In the genomic region with DNA sequence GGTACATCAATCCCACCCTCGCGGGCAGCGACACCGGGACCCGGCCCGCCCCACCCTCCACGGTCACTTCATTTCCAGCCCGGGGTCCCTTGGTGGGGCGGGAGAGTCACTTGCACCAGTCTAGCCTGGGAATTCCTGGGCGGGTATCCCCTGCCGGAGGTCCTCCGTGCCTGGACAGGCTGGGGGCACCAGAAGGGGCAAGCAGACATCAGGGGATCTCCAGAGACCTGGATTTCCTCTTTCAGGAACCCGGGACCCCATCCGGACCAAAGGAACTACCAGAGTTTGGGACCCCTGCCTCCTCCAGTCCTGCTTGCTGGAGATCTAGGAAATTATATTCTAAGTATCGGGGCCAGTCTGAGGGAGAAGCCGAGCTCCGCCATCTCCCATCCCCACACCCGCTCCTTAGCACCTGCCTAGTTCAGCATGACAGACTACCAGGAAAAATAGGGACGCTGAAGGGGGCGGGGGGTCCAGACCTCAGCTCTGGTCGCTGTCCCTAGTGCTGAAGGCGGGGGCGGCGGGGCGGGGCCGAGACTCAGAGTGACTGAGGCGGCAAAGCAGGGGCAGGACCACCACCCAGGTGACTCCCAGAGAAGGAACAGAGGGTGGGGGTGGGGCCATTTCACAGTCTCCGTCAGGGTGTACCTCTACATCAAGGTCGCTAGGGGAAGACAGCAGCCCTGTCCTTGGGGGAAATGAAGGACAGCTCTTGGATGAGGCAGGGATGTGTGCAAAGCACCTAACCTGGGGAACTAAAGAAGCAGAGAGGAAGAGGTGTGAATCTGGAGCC, we compare ENCODE assay signal across 8 cellular contexts. TPM values are rescaled to one million over a fixed set of nuclear protein-coding genes. Genes with fewer than 3 reads are reported as not detected.
DNase-seq lines count a peak whose midpoint lies in the region; ATAC-seq, FAIRE-seq and TF ChIP-seq lines count a peak whose summit lies in the region.

No MANE protein-coding gene starts in this region.

- no peak overlapping the region for H2BK120ac ChIP-seq in IMR-90 (ENCODE audit: low read depth, low read length)

- TF ChIP-seq POLR2A in IMR-90 (IDR thresholded peaks at IDR 0.05; ENCODE audit: low read depth, low read length) (no peak), gastroesophageal sphincter (IDR thresholded peaks at IDR 0.05) (no peak), transverse colon (IDR thresholded peaks at IDR 0.05) (no peak)

- H3K9me1 ChIP-seq in IMR-90 (ENCODE audit: insufficient read depth, low read length): peaks cover 5% of the 10 kb centered on the region

- H3K4me3 Mint-ChIP-seq in activated T-helper 2 cell treated with anti-CD3 and anti-CD28 coated beads, Interferon-gamma antibody, Interleukin-2, Interleukin-4, amounts not matched to agents 10 μg/mL and 5 μg/mL and 100 μg/mL, durations not matched to agents 14 hours and 24 hours and 36 hours (ENCODE audit: low read depth): peak overlapping the region; percentile 56

- H4K20me1 ChIP-seq in IMR-90 (ENCODE audit: insufficient read depth, low read length): no peaks in the 10 kb centered on the region; the same call in 1 of the 2 replicates

- H3K27me3 ChIP-seq in IMR-90 (ENCODE audit: control insufficient read depth, insufficient read depth, low read length) (no peaks in the 10 kb centered on the region), gastroesophageal sphincter (no peaks in the 10 kb centered on the region), parathyroid adenoma (ENCODE audit: control insufficient read depth, insufficient read depth, low read length) (no peaks in the 10 kb centered on the region), transverse colon (no peaks in the 10 kb centered on the region)

- H2AFZ ChIP-seq in IMR-90 (replicated peaks; ENCODE audit: low read length, poor library complexity): peak overlapping the region; percentile 98
- H2AFZ ChIP-seq in parathyroid adenoma: peak overlapping the region; percentile 74

- in situ Hi-C loops in IMR-90 (cut with MboI; ENCODE audit: low sequenced_read_pairs): loop anchor here (5.0 kb wide), 1 partner anchor 39 kb away; no protein-coding TSS in a partner anchor
- in situ Hi-C loops in transverse colon (cut with MboI; ENCODE audit: low pct_ligation_motif_present in 1 of 4, low pct_unique_long_range_greater_than_20kb in 1 of 4, low sequenced_read_pairs in 3 of 4): loop anchor here in 3 of 4 donors (5.0 to 10.0 kb wide), 2 partner anchors 44 to 47 kb away; partner anchors contain the start of gene RUSC1 (in 3 of the 3)

- 17% methylated on average over 1 of the region's 29 CpGs; no CpG with 5 or more reads in 1 of the 2 experiments for WGBS in IMR-90 (ENCODE audit: extremely low coverage in 2 of 2, insufficient read length in 1 of 2), 2 experiments
- WGBS in gastroesophageal sphincter (ENCODE audit: low coverage in 1 of 2), 2 donors: 0 to 4% methylated on average over 4 to 6 of the region's 29 CpGs
- WGBS in transverse colon (ENCODE audit: low coverage in 1 of 2), 2 donors: 0% methylated on average over 27 of the region's 29 CpGs; no CpG with 5 or more reads in 1 of the 2 donors

- no peaks in the 10 kb centered on the region for H3K9me3 Mint-ChIP-seq in activated T-helper 2 cell treated with anti-CD3 and anti-CD28 coated beads, Interferon-gamma antibody, Interleukin-2, Interleukin-4, amounts not matched to agents 10 μg/mL and 5 μg/mL and 100 μg/mL, durations not matched to agents 14 hours and 24 hours and 36 hours

- BruUV-seq in IMR-90 (replicated peaks; lab: Mats Ljungman, UMichigan): no TSS peak

- TF ChIP-seq EP300 in gastroesophageal sphincter (IDR thresholded peaks at IDR 0.05): no peak
- TF ChIP-seq EP300 in transverse colon (IDR thresholded peaks at IDR 0.05; ENCODE audit: low read depth): no peak

- no peaks in the 10 kb centered on the region for H3K36me3 Mint-ChIP-seq in activated T-helper 2 cell treated with anti-CD3 and anti-CD28 coated beads, Interferon-gamma antibody, Interleukin-2, Interleukin-4, amounts not matched to agents 10 μg/mL and 5 μg/mL and 100 μg/mL, durations not matched to agents 14 hours and 24 hours and 36 hours (ENCODE audit: low read depth)

- intact Hi-C loops in IMR-90 (cut with micrococcal nuclease) (loop anchor here (1.0 to 5.0 kb wide), 4 partner anchors 30 to 370 kb away; partner anchors contain the start of gene FDPS), transverse colon (cut with DNase I; ENCODE audit: low total_unique reads) (loop anchor here (5.0 kb wide), 1 partner anchor 44 kb away; the partner anchor contains the start of gene RUSC1)
- intact Hi-C loops in activated T-helper 2 cell treated with anti-CD3 and anti-CD28 coated beads, Interferon-gamma antibody, Interleukin-2, Interleukin-4, amounts not matched to agents 10 μg/mL and 5 μg/mL and 100 μg/mL, durations not matched to agents 14 hours and 24 hours and 36 hours (cut with micrococcal nuclease): loop anchor here (1.0 to 10.0 kb wide), 4 partner anchors 23 to 467 kb away; partner anchors contain the start of genes ENTREP3, MTX1, RUSC1 and THBS3

- dilution Hi-C loops in IMR-90 (cut with HindIII; ENCODE audit: low sequenced_read_pairs, unreplicated experiment): no loop called here

- H3K9me3 ChIP-seq in IMR-90 (ENCODE audit: control insufficient read depth, insufficient read depth, low read length) (no peaks in the 10 kb centered on the region), gastroesophageal sphincter (no peaks in the 10 kb centered on the region), parathyroid adenoma (ENCODE audit: control insufficient read depth, low read length) (no peaks in the 10 kb centered on the region), transverse colon (no peaks in the 10 kb centered on the region)

- H3K79me1 ChIP-seq in IMR-90 (ENCODE audit: low read depth in 1 of 2, low read length in 2 of 2): peaks cover 0 to 15% of the 10 kb centered on the region in 2 experiments; a peak in 2 of 4 replicates

- H4K8ac ChIP-seq in IMR-90 (ENCODE audit: low read depth in 2 of 2, low read length in 2 of 2): no peak overlapping the region; a peak in 1 of 4 replicates

- peaks cover 25% of the 10 kb centered on the region for H3K4me1 Mint-ChIP-seq in activated T-helper 2 cell treated with anti-CD3 and anti-CD28 coated beads, Interferon-gamma antibody, Interleukin-2, Interleukin-4, amounts not matched to agents 10 μg/mL and 5 μg/mL and 100 μg/mL, durations not matched to agents 14 hours and 24 hours and 36 hours (ENCODE audit: low read depth)

- no peak overlapping the region; the same call in 1 of the 2 replicates for H3K23ac ChIP-seq in IMR-90 (ENCODE audit: low read depth, low read length)

- no peak overlapping the region for H2BK15ac ChIP-seq in IMR-90 (ENCODE audit: low read depth, low read length)

- no peak overlapping the region for H2AK5ac ChIP-seq in IMR-90 (ENCODE audit: low read depth, low read length)

- H3K4me1 ChIP-seq in IMR-90 (ENCODE audit: control insufficient read depth, insufficient read depth, low read length) (peaks cover 1% of the 10 kb centered on the region), gastroesophageal sphincter (peaks cover 0 to 31% (median 18%) of the 10 kb centered on the region in 3 donors), parathyroid adenoma (peaks cover 3% of the 10 kb centered on the region), transverse colon (peaks cover 5 to 24% (median 20%) of the 10 kb centered on the region in 4 donors)

- H3K27ac Mint-ChIP-seq in activated T-helper 2 cell treated with anti-CD3 and anti-CD28 coated beads, Interferon-gamma antibody, Interleukin-2, Interleukin-4, amounts not matched to agents 10 μg/mL and 5 μg/mL and 100 μg/mL, durations not matched to agents 14 hours and 24 hours and 36 hours: peak overlapping the region; percentile 14

- no peak overlapping the region for H3K14ac ChIP-seq in IMR-90 (replicated peaks; ENCODE audit: low read depth, low read length)

- FAIRE-seq in RCC 7860 (lab: Jason Lieb, UNC): no peak

- CTCF ChIA-PET in IMR-90 (lab: Yijun Ruan, JAX): interaction anchor here (0.5 kb wide), 1 partner anchor 344 kb away, joined by 3 read pairs; no protein-coding TSS in a partner anchor

- no peak overlapping the region for H2BK20ac ChIP-seq in IMR-90 (ENCODE audit: low read depth, low read length)

- peak overlapping the region; percentile 87 for H2AK9ac ChIP-seq in IMR-90 (replicated peaks; ENCODE audit: low read depth, low read length, poor library complexity)

- no peak overlapping the region for H2BK5ac ChIP-seq in IMR-90 (ENCODE audit: low read depth, low read length, poor library complexity, severe bottlenecking)

- peak overlapping the region; percentile 69 for H3K4me3 ChIP-seq in IMR-90 (ENCODE audit: insufficient read depth, low read depth, low read length)
- peak overlapping the region; percentile 55 to 78 for H3K4me3 ChIP-seq in gastroesophageal sphincter
- H3K4me3 ChIP-seq in parathyroid adenoma (ENCODE audit: low read depth, low read length): peak overlapping the region; percentile 67
- H3K4me3 ChIP-seq in transverse colon: peak overlapping the region; percentile 56 to 90 (median 70)

- peak; percentile 69 for DNase-seq in COLO668 (lab: John Stamatoyannopoulos, UW; ENCODE audit: unreplicated experiment)
- DNase-seq in IMR-90: peak; percentile 15
- peak; percentile 7 for DNase-seq in RCC 7860 (ENCODE audit: low spot score)
- DNase-seq in activated T-helper 2 cell treated with anti-CD3 and anti-CD28 coated beads, Interferon-gamma antibody, Interleukin-2, Interleukin-4, amounts not matched to agents 10 μg/mL and 5 μg/mL and 100 μg/mL, durations not matched to agents 14 hours and 24 hours and 36 hours (ENCODE audit: low spot score): peak; percentile 62
- peak; percentile 74 for DNase-seq in transverse colon

- TF ChIP-seq RAD21 in IMR-90 (IDR thresholded peaks at IDR 0.05; ENCODE audit: low read length): no peak; the same call in 1 of the 2 replicates

- H3K36me3 ChIP-seq in IMR-90 (ENCODE audit: control insufficient read depth, insufficient read depth, low read length) (no peaks in the 10 kb centered on the region), gastroesophageal sphincter (peaks cover 0 to 6% of the 10 kb centered on the region in 2 donors), parathyroid adenoma (ENCODE audit: control insufficient read depth, insufficient read depth, low read length) (no peaks in the 10 kb centered on the region), transverse colon (no peaks in the 10 kb centered on the region)

- no peak overlapping the region; the same call in 1 of the 2 replicates for H3K4ac ChIP-seq in IMR-90 (ENCODE audit: low read depth, low read length)

- H3K9ac ChIP-seq in IMR-90 (ENCODE audit: low read depth, low read length) (peak overlapping the region; percentile 45), parathyroid adenoma (no peak overlapping the region)

- ATAC-seq in IMR-90 (ENCODE audit: low read depth) (no peak), gastroesophageal sphincter (peak; percentile 1), HG03442 (IDR thresholded peaks at IDR 0.05; ENCODE audit: unreplicated experiment) (no peak)

- 0 out of 2 replicates have a peak, but pooled peaks have one; percentile 14 for TF ChIP-seq CTCF in IMR-90 (conservative IDR thresholded peaks at IDR 0.05; ENCODE audit: low read depth, low read length)
- peak in 2 of 4 experiments; percentile 15 to 26 for TF ChIP-seq CTCF in gastroesophageal sphincter (IDR thresholded peaks at IDR 0.05)
- peak; percentile 35 for TF ChIP-seq CTCF in parathyroid adenoma (IDR thresholded peaks at IDR 0.05)
- TF ChIP-seq CTCF in transverse colon (IDR thresholded peaks at IDR 0.05): peak; percentile 16 to 61 (median 26)

- H4K5ac ChIP-seq in IMR-90 (ENCODE audit: low read depth, low read length): no peak overlapping the region

- H3K4me2 ChIP-seq in IMR-90 (ENCODE audit: low read depth, low read length) (peak overlapping the region; percentile 81), parathyroid adenoma (ENCODE audit: low read length) (peak overlapping the region; percentile 95)

- no peak overlapping the region; the same call in 1 of the 2 replicates for H3K27ac ChIP-seq in IMR-90 (ENCODE audit: insufficient read depth, low read length)
- H3K27ac ChIP-seq in gastroesophageal sphincter: peak overlapping the region in 3 of 4 donors; percentile 80 to 83 (median 81)
- peak overlapping the region; percentile 69 for H3K27ac ChIP-seq in parathyroid adenoma
- peak overlapping the region; percentile 85 to 86 (median 85) for H3K27ac ChIP-seq in transverse colon

- no peaks in the 10 kb centered on the region for H3K27me3 Mint-ChIP-seq in activated T-helper 2 cell treated with anti-CD3 and anti-CD28 coated beads, Interferon-gamma antibody, Interleukin-2, Interleukin-4, amounts not matched to agents 10 μg/mL and 5 μg/mL and 100 μg/mL, durations not matched to agents 14 hours and 24 hours and 36 hours (ENCODE audit: low read depth)

- H4K91ac ChIP-seq in IMR-90 (ENCODE audit: insufficient read depth, low read depth, low read length): no peak overlapping the region

- H3K79me2 ChIP-seq in parathyroid adenoma: no peaks in the 10 kb centered on the region

- no peak overlapping the region for H3K18ac ChIP-seq in IMR-90 (ENCODE audit: low read depth, low read length)

- POLR2A ChIA-PET in IMR-90 (lab: Charles Lee; ENCODE audit: unreplicated experiment): no interaction called here

- H3K56ac ChIP-seq in IMR-90 (ENCODE audit: extremely low read depth, insufficient read depth, low read length): no peak overlapping the region

RNA-seq across cellular contexts. Expression of gene HCN3, which starts 0.8 kb away (rescaled TPM):
- total RNA-seq in IMR-90 (2012; rRNA removed) (0.36 and 0.83 TPM in 2 replicates), gastroesophageal sphincter (1 to 10 TPM in 3 of 4 donors, under 1 TPM in 1; 0.47 to 2.2 (median 1.6) TPM), transverse colon (10 to 100 TPM; 13.0 to 34.0 (median 22.2) TPM)
- 2.7 and 2.9 TPM in 2 replicates for polyA plus RNA-seq in IMR-90 (2012; rRNA removed)
- polyA plus RNA-seq in IMR-90 (2012; cell fraction: cytosol; rRNA removed): 0.88 and 1.4 TPM in 2 replicates
- 20.7 and 30.0 TPM in 2 replicates for polyA plus RNA-seq in IMR-90 (2012; cell fraction: nucleus; rRNA removed; ENCODE audit: low replicate concordance)
- total RNA-seq in activated T-helper 2 cell treated with anti-CD3 and anti-CD28 coated beads, Interferon-gamma antibody, Interleukin-2, Interleukin-4, amounts not matched to agents 10 μg/mL and 5 μg/mL and 100 μg/mL, durations not matched to agents 14 hours and 24 hours and 36 hours: 4.8 and 5.4 TPM in 2 replicates

RNA-seq across cellular contexts. Expression of gene CLK2, which starts 4.8 kb away (rescaled TPM):
- total RNA-seq in IMR-90 (2012; rRNA removed) (19.2 and 19.7 TPM in 2 replicates), gastroesophageal sphincter (10 to 100 TPM; 14.4 to 51.4 (median 32.9) TPM), transverse colon (10 to 100 TPM; 31.9 to 92.9 (median 51.5) TPM)
- polyA plus RNA-seq in IMR-90 (2012; rRNA removed): 53.0 and 61.2 TPM in 2 replicates
- 18.2 and 18.6 TPM in 2 replicates for polyA plus RNA-seq in IMR-90 (2012; cell fraction: cytosol; rRNA removed)
- 460 and 576 TPM in 2 replicates for polyA plus RNA-seq in IMR-90 (2012; cell fraction: nucleus; rRNA removed; ENCODE audit: low replicate concordance)
- total RNA-seq in activated T-helper 2 cell treated with anti-CD3 and anti-CD28 coated beads, Interferon-gamma antibody, Interleukin-2, Interleukin-4, amounts not matched to agents 10 μg/mL and 5 μg/mL and 100 μg/mL, durations not matched to agents 14 hours and 24 hours and 36 hours: 95.7 and 96.8 TPM in 2 replicates

RNA-seq across cellular contexts. Expression of gene SCAMP3, which starts 15.9 kb away (rescaled TPM):
- total RNA-seq in IMR-90 (2012; rRNA removed) (29.2 and 30.5 TPM in 2 replicates), gastroesophageal sphincter (10 to 100 TPM; 28.1 to 44.4 (median 36.8) TPM), transverse colon (10 to 100 TPM in 3 of 4 donors, 1 to 10 TPM in 1; 7.8 to 61.3 (median 35.2) TPM)
- 118 and 144 TPM in 2 replicates for polyA plus RNA-seq in IMR-90 (2012; rRNA removed)
- polyA plus RNA-seq in IMR-90 (2012; cell fraction: cytosol; rRNA removed): 94.3 and 130 TPM in 2 replicates
- 56.4 and 72.7 TPM in 2 replicates for polyA plus RNA-seq in IMR-90 (2012; cell fraction: nucleus; rRNA removed; ENCODE audit: low replicate concordance)
- total RNA-seq in activated T-helper 2 cell treated with anti-CD3 and anti-CD28 coated beads, Interferon-gamma antibody, Interleukin-2, Interleukin-4, amounts not matched to agents 10 μg/mL and 5 μg/mL and 100 μg/mL, durations not matched to agents 14 hours and 24 hours and 36 hours: 113 and 123 TPM in 2 replicates

RNA-seq across cellular contexts. Expression of gene ENTREP3, which starts 22.8 kb away (rescaled TPM):
- 1.4 TPM in 2 replicates for total RNA-seq in IMR-90 (2012; rRNA removed)
- polyA plus RNA-seq in IMR-90 (2012; rRNA removed): 23.8 and 27.9 TPM in 2 replicates
- polyA plus RNA-seq in IMR-90 (2012; cell fraction: cytosol; rRNA removed): 29.9 and 30.1 TPM in 2 replicates
- polyA plus RNA-seq in IMR-90 (2012; cell fraction: nucleus; rRNA removed; ENCODE audit: low replicate concordance): 26.6 and 65.5 TPM in 2 replicates
- 42.5 and 45.5 TPM in 2 replicates for total RNA-seq in activated T-helper 2 cell treated with anti-CD3 and anti-CD28 coated beads, Interferon-gamma antibody, Interleukin-2, Interleukin-4, amounts not matched to agents 10 μg/mL and 5 μg/mL and 100 μg/mL, durations not matched to agents 14 hours and 24 hours and 36 hours
- total RNA-seq in gastroesophageal sphincter: 10 to 100 TPM; 11.4 to 35.3 (median 22.1) TPM
- 10 to 100 TPM in 3 of 4 donors, 1 to 10 TPM in 1; 9.0 to 21.9 (median 15.7) TPM for total RNA-seq in transverse colon

RNA-seq across cellular contexts. Expression of gene PKLR, which starts 23.1 kb away (rescaled TPM):
- total RNA-seq in IMR-90 (2012; rRNA removed) (not detected in 2 replicates), gastroesophageal sphincter (not detected), transverse colon (1 to 10 TPM in 1 of 4 donors, under 1 TPM in 2, not detected in 1; 0.40 to 5.6 (median 0.64) TPM)
- polyA plus RNA-seq in IMR-90 (2012; rRNA removed): 0.03 TPM in 1 of 2 replicates, not detected in the other
- not detected in 2 replicates for polyA plus RNA-seq in IMR-90 (2012; cell fraction: cytosol; rRNA removed)
- 0.03 and 0.05 TPM in 2 replicates for polyA plus RNA-seq in IMR-90 (2012; cell fraction: nucleus; rRNA removed; ENCODE audit: low replicate concordance)
- not detected in 2 replicates for total RNA-seq in activated T-helper 2 cell treated with anti-CD3 and anti-CD28 coated beads, Interferon-gamma antibody, Interleukin-2, Interleukin-4, amounts not matched to agents 10 μg/mL and 5 μg/mL and 100 μg/mL, durations not matched to agents 14 hours and 24 hours and 36 hours

Comparison
In these comparisons a context has a peak if more than half of its experiments do, and no peak if none do; other contexts are left out.
1. DNase-seq: peak in every context shown above with its lines; median percentile 74 in transverse colon; 69 in COLO668; 62 in activated T-helper 2 cell treated with anti-CD3 and anti-CD28 coated beads, Interferon-gamma antibody, Interleukin-2, Interleukin-4, amounts not matched to agents 10 μg/mL and 5 μg/mL and 100 μg/mL, durations not matched to agents 14 hours and 24 hours and 36 hours; 15 in IMR-90; 7 in RCC 7860.